Comparison of ENCODE assay signal across 8 cellular contexts in the genomic region with DNA sequence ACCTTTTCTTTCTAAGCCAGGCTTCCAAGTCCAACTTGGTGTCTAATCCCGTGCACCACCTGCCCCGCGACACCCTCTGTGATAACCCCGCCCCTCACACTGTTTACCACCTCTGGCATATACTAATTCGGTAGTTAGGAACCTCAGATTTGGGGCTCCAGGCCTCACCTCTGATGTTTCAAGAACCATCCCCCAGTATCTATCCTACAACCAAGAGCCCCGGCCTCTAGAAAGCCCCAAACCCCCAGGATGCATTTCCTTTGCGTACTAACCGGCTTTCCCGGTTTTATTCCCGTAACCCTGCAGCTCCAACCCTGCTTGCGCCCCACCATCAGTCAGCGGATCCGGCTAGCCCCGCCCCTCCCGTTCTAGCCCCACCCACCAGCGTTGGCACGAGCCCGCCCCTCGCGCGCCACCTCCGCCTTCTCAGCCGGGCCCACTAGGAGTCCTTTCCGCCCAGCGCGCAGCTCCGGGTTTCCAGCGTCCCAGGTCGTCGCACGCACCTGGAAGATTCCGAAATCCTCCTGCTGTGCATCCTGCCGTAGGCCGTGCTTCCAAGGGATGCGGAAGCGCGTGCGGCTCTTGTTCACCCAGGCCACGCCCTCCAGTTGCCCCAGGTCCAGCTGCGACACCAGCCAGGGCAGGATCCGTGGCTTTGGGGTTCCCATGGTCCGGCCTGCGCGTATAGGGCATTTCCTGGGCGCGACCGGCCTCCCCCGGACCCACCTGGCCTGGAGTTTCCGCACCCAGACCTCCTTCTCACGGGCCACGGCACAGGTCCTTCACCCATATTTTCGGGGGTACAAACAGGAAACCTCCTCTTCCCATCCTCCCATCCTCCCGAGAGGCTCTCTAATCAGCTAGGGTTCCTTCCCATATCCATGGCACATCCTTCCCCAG. TPM values are rescaled to one million over a fixed set of nuclear protein-coding genes. Genes with fewer than 3 reads are reported as not detected.
DNase-seq lines count a peak whose midpoint lies in the region; ATAC-seq and TF ChIP-seq lines count a peak whose summit lies in the region.

No MANE protein-coding gene starts in this region.

- peak overlapping the region; percentile 99 for H3K4me3 ChIP-seq in lower lobe of right lung

- H3K36me3 ChIP-seq in lower lobe of right lung = peaks cover 38% of the 10 kb centered on the region

- CTCF ChIA-PET in activated CD4-positive, alpha-beta memory T cell treated with anti-CD3 and anti-CD28 coated beads, Interleukin-2, amount 10 ng/mL, durations not matched to agents 7 days and 5 days (lab: Charles Lee) = interaction anchor here (0.6 to 2.7 kb wide), 10 partner anchors 8 to 161 kb away, joined by 3 to 26 read pairs (median 4); partner anchors contain the start of genes PRMT1 and RRAS

- no peaks in the 10 kb centered on the region for H3K27me3 ChIP-seq in lower lobe of right lung (ENCODE audit: low read depth)

- H3K9me3 ChIP-seq in lower lobe of right lung = no peaks in the 10 kb centered on the region

- H3K36me3 Mint-ChIP-seq in activated CD4-positive, alpha-beta memory T cell treated with anti-CD3 and anti-CD28 coated beads, Interleukin-2, amount 10 ng/mL, durations not matched to agents 7 days and 5 days (ENCODE audit: low read depth) = peaks cover 44% of the 10 kb centered on the region

- H3K4me1 Mint-ChIP-seq in activated CD4-positive, alpha-beta memory T cell treated with anti-CD3 and anti-CD28 coated beads, Interleukin-2, amount 10 ng/mL, durations not matched to agents 7 days and 5 days = peaks cover 35% of the 10 kb centered on the region

- peak; percentile 29 for TF ChIP-seq CTCF in lower lobe of right lung (IDR thresholded peaks at IDR 0.05)

- DNase-seq in EL (peak; percentile 82), NCI-H774 (lab: John Stamatoyannopoulos, UW) (peak; percentile 83), ecto neural progenitor cell (ENCODE audit: low spot score) (peak; percentile 95), lower lobe of right lung (peak; percentile 93)
- DNase-seq in activated CD4-positive, alpha-beta memory T cell treated with anti-CD3 and anti-CD28 coated beads, Interleukin-2, amount 10 ng/mL, durations not matched to agents 7 days and 5 days = peak; percentile 93
- peak; percentile 78 to 95 (median 82) for DNase-seq in stimulated activated CD4-positive, alpha-beta T cell treated with anti-CD3 and anti-CD28 coated beads, TNF-alpha, amount 100 ng/mL, for 1 hour (ENCODE audit: low read depth in 3 of 3, low spot score in 1 of 3)

- ATAC-seq in HG03354 (IDR thresholded peaks at IDR 0.05; ENCODE audit: poor library complexity, severe bottlenecking, unreplicated experiment) (peak; percentile 32), lower lobe of right lung (peak; percentile 89 to 91), GM18870 (IDR thresholded peaks at IDR 0.05; ENCODE audit: unreplicated experiment) (no peak)

- H3K27ac Mint-ChIP-seq in activated CD4-positive, alpha-beta memory T cell treated with anti-CD3 and anti-CD28 coated beads, Interleukin-2, amount 10 ng/mL, durations not matched to agents 7 days and 5 days = peak overlapping the region; percentile 93

- intact Hi-C loops in lower lobe of right lung (cut with DNase I) = no loop called here

- peak overlapping the region; percentile 96 for H3K4me3 Mint-ChIP-seq in activated CD4-positive, alpha-beta memory T cell treated with anti-CD3 and anti-CD28 coated beads, Interleukin-2, amount 10 ng/mL, durations not matched to agents 7 days and 5 days

- H3K27ac ChIP-seq in lower lobe of right lung = peak overlapping the region; percentile 89

- H3K9me3 Mint-ChIP-seq in activated CD4-positive, alpha-beta memory T cell treated with anti-CD3 and anti-CD28 coated beads, Interleukin-2, amount 10 ng/mL, durations not matched to agents 7 days and 5 days = no peaks in the 10 kb centered on the region

- POLR2A ChIA-PET in activated CD4-positive, alpha-beta memory T cell treated with anti-CD3 and anti-CD28 coated beads, Interleukin-2, amount 10 ng/mL, durations not matched to agents 7 days and 5 days (lab: Charles Lee) = interaction anchor here (0.6 to 7.5 kb wide), 20 partner anchors 7 to 272 kb away, joined by 3 to 91 read pairs (median 4); partner anchors contain the start of genes AKT1S1, NOSIP, PRMT1 and PRRG2

- H3K27me3 Mint-ChIP-seq in activated CD4-positive, alpha-beta memory T cell treated with anti-CD3 and anti-CD28 coated beads, Interleukin-2, amount 10 ng/mL, durations not matched to agents 7 days and 5 days = no peaks in the 10 kb centered on the region

- peaks cover 23% of the 10 kb centered on the region for H3K4me1 ChIP-seq in lower lobe of right lung

RNA-seq across cellular contexts. Expression of gene IRF3, which starts 1.2 kb away (rescaled TPM):
- total RNA-seq in activated CD4-positive, alpha-beta memory T cell treated with anti-CD3 and anti-CD28 coated beads, Interleukin-2, amount 10 ng/mL, durations not matched to agents 7 days and 5 days = 100 to 1,000 TPM; 163 to 174 TPM
- total RNA-seq in lower lobe of right lung = 99.8 TPM

RNA-seq across cellular contexts. Expression of gene BCL2L12, which starts 1.3 kb away (rescaled TPM):
- 10 to 100 TPM; 71.2 to 74.3 TPM for total RNA-seq in activated CD4-positive, alpha-beta memory T cell treated with anti-CD3 and anti-CD28 coated beads, Interleukin-2, amount 10 ng/mL, durations not matched to agents 7 days and 5 days
- 17.0 TPM for total RNA-seq in lower lobe of right lung

RNA-seq across cellular contexts. Expression of gene PRMT1, which starts 12.7 kb away (rescaled TPM):
- total RNA-seq in activated CD4-positive, alpha-beta memory T cell treated with anti-CD3 and anti-CD28 coated beads, Interleukin-2, amount 10 ng/mL, durations not matched to agents 7 days and 5 days = 100 to 1,000 TPM; 103 to 108 TPM
- total RNA-seq in lower lobe of right lung = 88.3 TPM

RNA-seq across cellular contexts. Expression of gene SCAF1, which starts 22.4 kb away (rescaled TPM):
- total RNA-seq in activated CD4-positive, alpha-beta memory T cell treated with anti-CD3 and anti-CD28 coated beads, Interleukin-2, amount 10 ng/mL, durations not matched to agents 7 days and 5 days = 10 to 100 TPM; 65.3 to 66.4 TPM
- total RNA-seq in lower lobe of right lung = 59.4 TPM

RNA-seq across cellular contexts. Expression of gene RRAS, which starts 24.5 kb away (rescaled TPM):
- total RNA-seq in activated CD4-positive, alpha-beta memory T cell treated with anti-CD3 and anti-CD28 coated beads, Interleukin-2, amount 10 ng/mL, durations not matched to agents 7 days and 5 days = 10 to 100 TPM; 17.8 to 18.1 TPM
- 114 TPM for total RNA-seq in lower lobe of right lung
